Comparison of ENCODE assay signal across 7 cellular contexts in the genomic region with DNA sequence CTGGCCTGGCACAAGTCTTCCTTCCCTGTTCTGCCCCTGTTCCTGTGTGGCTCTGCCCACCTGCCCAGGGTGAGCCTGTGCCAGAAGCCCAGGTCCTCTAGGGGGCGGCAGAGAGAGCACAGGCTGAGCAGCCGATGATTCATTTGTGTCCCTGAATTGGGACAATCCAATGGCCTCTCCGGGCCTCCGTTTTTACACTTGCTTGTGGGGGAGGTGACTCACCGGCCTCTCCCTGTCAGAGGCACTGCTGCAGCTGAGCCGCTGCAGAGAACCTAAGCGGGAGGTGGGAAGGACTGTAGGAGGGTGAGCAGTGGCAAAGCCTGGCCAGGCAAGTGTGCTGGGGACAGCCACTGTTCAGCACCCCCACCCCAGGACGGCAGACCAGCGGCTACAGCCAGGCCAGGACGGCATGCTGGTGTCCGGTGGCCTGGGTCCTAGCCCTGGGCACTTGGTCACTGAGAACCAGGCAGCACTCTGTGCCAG.
DNase-seq lines count a peak whose midpoint lies in the region; ATAC-seq and TF ChIP-seq lines count a peak whose summit lies in the region.

No MANE protein-coding gene starts in this region.

- H3K4me3 ChIP-seq in body of pancreas (no peak overlapping the region), iPS-18c (ENCODE audit: insufficient read depth, low read depth, low read length) (peak overlapping the region; percentile 25; the same call in 1 of the 2 replicates)

- H3K27ac ChIP-seq in body of pancreas, result no peak overlapping the region

- DNase-seq in NCI-H146 (lab: John Stamatoyannopoulos, UW), result peak; percentile 86
- peak; percentile 20 for DNase-seq in T-helper 9 cell
- peak; percentile 82 to 90 (median 88) for DNase-seq in body of pancreas
- peak; percentile 43 to 76 for DNase-seq in stimulated activated CD4-positive, alpha-beta T cell treated with anti-CD3 and anti-CD28 coated beads, Interleukin-12 subunit alpha, Interleukin-12 subunit beta, amount 100 ng/mL, for 24 hours (ENCODE audit: low read depth in 2 of 2)

- H3K36me3 ChIP-seq in body of pancreas (replicated peaks in 1 of 2; ENCODE audit: insufficient read depth in 1 of 2, low read depth in 2 of 2), result no peaks in the 10 kb centered on the region

- peak; percentile 70 to 86 (median 78) for TF ChIP-seq CTCF in body of pancreas (IDR thresholded peaks at IDR 0.05)

- 0 to 12% methylated on average over 3 to 11 of the region's 11 CpGs for WGBS in body of pancreas, 2 donors

- H3K9me3 ChIP-seq in body of pancreas, result no peaks in the 10 kb centered on the region
- no peaks in the 10 kb centered on the region for H3K9me3 ChIP-seq in iPS-18c (ENCODE audit: control insufficient read depth, insufficient read depth, low read length)

- intact Hi-C loops in body of pancreas (cut with DNase I), result no loop called here

- H3K4me1 ChIP-seq in body of pancreas, result peaks cover 6% of the 10 kb centered on the region

- peak; percentile 73 for ATAC-seq in GM18498 (IDR thresholded peaks at IDR 0.05; ENCODE audit: unreplicated experiment)
- ATAC-seq in HG02938 (IDR thresholded peaks at IDR 0.05; ENCODE audit: unreplicated experiment), result peak; percentile 48
- peak; percentile 86 for ATAC-seq in body of pancreas

- H3K27me3 ChIP-seq in body of pancreas, result no peaks in the 10 kb centered on the region

- TF ChIP-seq POLR2A in body of pancreas (IDR thresholded peaks at IDR 0.05), result no peak

Comparison
In these comparisons a context has a peak if more than half of its experiments do, and no peak if none do; other contexts are left out.
1. DNase-seq: peak in every context shown above with its lines; median percentile 88 in body of pancreas; 86 in NCI-H146; 60 in stimulated activated CD4-positive, alpha-beta T cell treated with anti-CD3 and anti-CD28 coated beads, Interleukin-12 subunit alpha, Interleukin-12 subunit beta, amount 100 ng/mL, for 24 hours; 20 in T-helper 9 cell.